ENCODE assay signal across 8 cellular contexts in genomic region chr18:75161629-75162028, GRCh38. TPM values are rescaled to one million over a fixed set of nuclear protein-coding genes. Genes with fewer than 3 reads are reported as not detected.
DNase-seq lines count a peak whose midpoint lies in the region; ATAC-seq and TF ChIP-seq lines count a peak whose summit lies in the region.

No MANE protein-coding gene starts in this region.

- H3K4me1 Mint-ChIP-seq in IgD-negative memory B cell = peaks cover 0 to 6% (median 0%) of the 10 kb centered on the region in 3 donors

- no peak for TF ChIP-seq CTCF in parathyroid adenoma (IDR thresholded peaks at IDR 0.05)

- H3K36me3 ChIP-seq in parathyroid adenoma (ENCODE audit: control insufficient read depth, insufficient read depth, low read length) = no peaks in the 10 kb centered on the region

- H3K4me3 ChIP-seq in parathyroid adenoma (ENCODE audit: low read depth, low read length) = peak overlapping the region; percentile 23

- H3K4me2 ChIP-seq in parathyroid adenoma (ENCODE audit: low read length) = no peak overlapping the region

- H2AFZ ChIP-seq in parathyroid adenoma = peak overlapping the region; percentile 25

- H3K27me3 Mint-ChIP-seq in IgD-negative memory B cell = peaks cover 5% of the 10 kb centered on the region

- peak; percentile 37 for DNase-seq in activated CD8-positive, alpha-beta memory T cell treated with anti-CD3 and anti-CD28 coated beads, Interleukin-2, amount 50 U/mL, for 4 hours
- no peak for DNase-seq in activated CD8-positive, alpha-beta memory T cell treated with anti-CD3 and anti-CD28 coated beads for 24 hours
- DNase-seq in SKM-1 treated with dmso at 0.1 percent for 144 hours (lab: John Stamatoyannopoulos, UW; ENCODE audit: unreplicated experiment) (peak; percentile 43), cortex of kidney (lab: John Stamatoyannopoulos, UW) (no peak)
- peak; percentile 2 for DNase-seq in effector CD8-positive, alpha-beta T cell (lab: John Stamatoyannopoulos, UW)

- H3K4me1 ChIP-seq in parathyroid adenoma = no peaks in the 10 kb centered on the region

- H3K4me3 Mint-ChIP-seq in IgD-negative memory B cell = peak overlapping the region; percentile 75 to 92 (median 91)

- no peaks in the 10 kb centered on the region for H3K9me3 Mint-ChIP-seq in IgD-negative memory B cell

- no peak overlapping the region for H3K27ac ChIP-seq in parathyroid adenoma

- H3K27me3 ChIP-seq in parathyroid adenoma (ENCODE audit: control insufficient read depth, insufficient read depth, low read length) = no peaks in the 10 kb centered on the region

- H3K79me2 ChIP-seq in parathyroid adenoma = no peaks in the 10 kb centered on the region

- no peaks in the 10 kb centered on the region for H3K9me3 ChIP-seq in parathyroid adenoma (ENCODE audit: control insufficient read depth, low read length)

- no peak for ATAC-seq in GM21423 (IDR thresholded peaks at IDR 0.05; ENCODE audit: unreplicated experiment)

- H3K36me3 Mint-ChIP-seq in IgD-negative memory B cell = no peaks in the 10 kb centered on the region

- peak overlapping the region in 2 of 3 donors; percentile 55 to 72 for H3K27ac Mint-ChIP-seq in IgD-negative memory B cell

- no peak overlapping the region for H3K9ac ChIP-seq in parathyroid adenoma

RNA-seq across cellular contexts. Expression of gene PTGR3, which starts 47.3 kb away (rescaled TPM):
- polyA plus RNA-seq in IgD-negative memory B cell = 20.7 TPM

RNA-seq across cellular contexts. Expression of gene TSHZ1, which starts 49.0 kb away (rescaled TPM):
- 3.5 TPM for polyA plus RNA-seq in IgD-negative memory B cell

Comparison
In these comparisons a context has a peak if more than half of its experiments do, and no peak if none do; other contexts are left out.
1. DNase-seq: peak in activated CD8-positive, alpha-beta memory T cell treated with anti-CD3 and anti-CD28 coated beads, Interleukin-2, amount 50 U/mL, for 4 hours (single experiment), SKM-1 treated with dmso at 0.1 percent for 144 hours (single experiment) and effector CD8-positive, alpha-beta T cell (single experiment); none in activated CD8-positive, alpha-beta memory T cell treated with anti-CD3 and anti-CD28 coated beads for 24 hours (single experiment) and cortex of kidney (single experiment).